Comparison of ENCODE assay signal across 8 cellular contexts in the genomic region with DNA sequence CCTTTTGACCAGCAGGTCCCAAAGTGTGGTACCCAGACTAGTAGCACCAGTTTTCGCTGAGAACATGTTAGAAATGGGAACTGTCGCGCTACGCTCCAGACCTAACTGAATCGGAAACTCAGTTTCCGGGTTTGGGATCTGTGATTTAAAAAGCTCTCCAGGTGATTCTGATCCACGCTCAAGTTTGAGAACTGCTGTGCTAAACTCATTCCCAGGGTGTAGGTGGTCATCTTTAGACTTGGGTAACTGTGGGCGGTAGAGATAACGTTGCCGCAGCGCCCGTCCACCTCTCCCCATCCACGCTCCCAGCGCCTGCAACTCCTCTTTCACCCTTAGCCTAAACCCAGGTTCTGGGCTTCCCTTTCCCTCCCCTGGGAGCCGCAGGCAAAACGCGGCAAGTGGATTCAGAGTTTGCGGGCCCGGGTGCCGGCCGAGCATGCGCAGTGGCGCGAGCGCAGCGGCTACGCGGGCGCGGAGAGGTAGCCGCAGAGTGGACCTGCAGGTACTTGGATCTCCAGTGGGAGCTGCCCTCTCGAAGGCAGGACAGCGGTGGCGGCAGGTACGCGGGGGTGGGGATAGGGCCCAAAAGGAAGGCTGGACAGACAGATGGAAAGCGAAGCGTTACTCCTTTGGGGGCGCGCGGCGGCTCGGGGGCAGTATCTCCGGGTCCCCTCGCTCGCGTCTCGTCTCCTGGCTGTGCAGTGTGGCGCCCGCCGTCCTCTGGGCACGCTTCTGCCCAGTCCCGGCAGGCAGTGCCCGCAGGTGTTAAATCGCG. TPM values are rescaled to one million over a fixed set of nuclear protein-coding genes. Genes with fewer than 3 reads are reported as not detected.
DNase-seq lines count a peak whose midpoint lies in the region; ATAC-seq lines count a peak whose summit lies in the region.

PLS1 (plus strand) TSS at position 443 of the 775 bp plus-strand sequence. CDS start 67,845 bp downstream, outside the sequence.

- H3K27ac ChIP-seq in skin epidermis = peak within 1 kb of the TSS in 14 of 21 experiments; percentile 8 to 68 (median 46)

- peaks cover 2% of the 10 kb centered on the region for H3K9me3 ChIP-seq in iPS-18c (ENCODE audit: control insufficient read depth, insufficient read depth, low read length)

- peak; percentile 79 for DNase-seq in A172 (ENCODE audit: low spot score)
- peak; percentile 84 for DNase-seq in NCI-H2081 treated with DMSO at 0.1 percent for 48 hours (lab: John Stamatoyannopoulos, UW)
- DNase-seq in UCSD-AML1 (lab: John Stamatoyannopoulos, UW; ENCODE audit: unreplicated experiment) = peak; percentile 78
- peak; percentile 62 for DNase-seq in brain pericyte (ENCODE audit: low read depth, low spot score)

- H3K4me3 ChIP-seq in iPS-18c (ENCODE audit: insufficient read depth, low read depth, low read length) (peak within 1 kb of the TSS; percentile 71), skin epidermis (peak within 1 kb of the TSS; percentile 45 to 66 (median 54))

- ATAC-seq in GM18519 (IDR thresholded peaks at IDR 0.05; ENCODE audit: low FRiP score, unreplicated experiment) (peak; percentile 85), HG03039 (IDR thresholded peaks at IDR 0.05; ENCODE audit: unreplicated experiment) (peak; percentile 89)

RNA-seq across cellular contexts. Expression of gene PLS1, which starts in this region (rescaled TPM):
- 6.6 and 7.0 TPM in 2 replicates for total RNA-seq in A172 (2014; rRNA removed; shearing (Covaris generic))

Comparison
In these comparisons a context has a peak if more than half of its experiments do, and no peak if none do; other contexts are left out.
1. Peak in every context shown above with its lines: DNase-seq, ATAC-seq, H3K4me3 ChIP-seq and H3K27ac ChIP-seq.